ENCODE assay signal across 8 cellular contexts in genomic region chr2:65056990-65057375, GRCh38. TPM values are rescaled to one million over a fixed set of nuclear protein-coding genes. Genes with fewer than 3 reads are reported as not detected.
DNase-seq lines count a peak whose midpoint lies in the region; ATAC-seq and TF ChIP-seq lines count a peak whose summit lies in the region.

No MANE protein-coding gene starts in this region.

- peaks cover 46% of the 10 kb centered on the region for H4K20me1 ChIP-seq in BLaER1

- peak overlapping the region; percentile 92 for H3K27ac ChIP-seq in BLaER1
- H3K27ac ChIP-seq in colonic mucosa = peak overlapping the region; percentile 84

- H3K4me2 ChIP-seq in BLaER1 = peak overlapping the region; percentile 94

- intact Hi-C loops in colonic mucosa (cut with DNase I) = no loop called here

- H3K27me3 ChIP-seq in BLaER1 (no peaks in the 10 kb centered on the region), colonic mucosa (no peaks in the 10 kb centered on the region)

- H3K4me1 ChIP-seq in BLaER1 = peaks cover 85% of the 10 kb centered on the region
- peaks cover 6% of the 10 kb centered on the region for H3K4me1 ChIP-seq in colonic mucosa

- H3K27ac Mint-ChIP-seq in natural killer cell treated with Interleukin-12 subunit alpha and Interleukin-12 subunit beta and Interleukin-15 and Interleukin-18, amount 100 ng/mL, for 72 hours = peak overlapping the region; percentile 25 to 57

- no peak for ATAC-seq in natural killer cell treated with Interleukin-12 subunit alpha and Interleukin-12 subunit beta and Interleukin-15 and Interleukin-18, amount 100 ng/mL, for 72 hours
- no peak for ATAC-seq in HG03460 (IDR thresholded peaks at IDR 0.05; ENCODE audit: unreplicated experiment)
- no peak for ATAC-seq in GM18870 (IDR thresholded peaks at IDR 0.05; ENCODE audit: unreplicated experiment)

- H3K36me3 Mint-ChIP-seq in natural killer cell treated with Interleukin-12 subunit alpha and Interleukin-12 subunit beta and Interleukin-15 and Interleukin-18, amount 100 ng/mL, for 72 hours = no peaks in the 10 kb centered on the region

- H3K9me3 Mint-ChIP-seq in natural killer cell treated with Interleukin-12 subunit alpha and Interleukin-12 subunit beta and Interleukin-15 and Interleukin-18, amount 100 ng/mL, for 72 hours = no peaks in the 10 kb centered on the region

- no peak for TF ChIP-seq POLR2A in NB4 (IDR thresholded peaks at IDR 0.05; ENCODE audit: extremely low read depth, insufficient read length)

- peaks cover 30 to 40% of the 10 kb centered on the region in 2 donors for H3K4me1 Mint-ChIP-seq in natural killer cell treated with Interleukin-12 subunit alpha and Interleukin-12 subunit beta and Interleukin-15 and Interleukin-18, amount 100 ng/mL, for 72 hours (ENCODE audit: low read depth in 2 of 2)

- H3K4me3 ChIP-seq in BLaER1 = peak overlapping the region; percentile 91
- peak overlapping the region; percentile 63 for H3K4me3 ChIP-seq in NB4 (ENCODE audit: low read depth, low read length)
- peak overlapping the region; percentile 93 for H3K4me3 ChIP-seq in colonic mucosa

- peak overlapping the region; percentile 95 for H3K9ac ChIP-seq in BLaER1
- peak overlapping the region; percentile 83 to 92 for H3K9ac ChIP-seq in colonic mucosa (ENCODE audit: low read depth in 2 of 2, low read length in 2 of 2)

- DNase-seq in NB4 (ENCODE audit: low read depth) (no peak), colonic mucosa (no peak), COLO829 (ENCODE audit: low spot score) (no peak), UCSD-AML1 (lab: John Stamatoyannopoulos, UW; ENCODE audit: unreplicated experiment) (no peak)
- no peak for DNase-seq in natural killer cell treated with Interleukin-12 subunit alpha and Interleukin-12 subunit beta and Interleukin-15 and Interleukin-18, amount 100 ng/mL, for 72 hours (ENCODE audit: low spot score)

- peak overlapping the region; percentile 96 for H3K4me3 Mint-ChIP-seq in natural killer cell treated with Interleukin-12 subunit alpha and Interleukin-12 subunit beta and Interleukin-15 and Interleukin-18, amount 100 ng/mL, for 72 hours

- H3K36me3 ChIP-seq in BLaER1 (peaks cover 11% of the 10 kb centered on the region; the same call in 1 of the 2 replicates), colonic mucosa (no peaks in the 10 kb centered on the region)

- TF ChIP-seq CTCF in NB4 (IDR thresholded peaks at IDR 0.05; ENCODE audit: low read depth, low read length) (no peak), colonic mucosa (IDR thresholded peaks at IDR 0.05) (no peak)

- H3K27me3 Mint-ChIP-seq in natural killer cell treated with Interleukin-12 subunit alpha and Interleukin-12 subunit beta and Interleukin-15 and Interleukin-18, amount 100 ng/mL, for 72 hours = no peaks in the 10 kb centered on the region

- peaks cover 4% of the 10 kb centered on the region; the same call in 1 of the 2 replicates for H3K9me3 ChIP-seq in BLaER1
- no peaks in the 10 kb centered on the region for H3K9me3 ChIP-seq in colonic mucosa

RNA-seq across cellular contexts. Expression of gene CEP68, which starts 0.8 kb away (rescaled TPM):
- total RNA-seq in colonic mucosa = 1 to 10 TPM; 7.1 to 8.5 TPM
- 1 to 10 TPM; 2.0 to 2.3 TPM for total RNA-seq in natural killer cell treated with Interleukin-12 subunit alpha and Interleukin-12 subunit beta and Interleukin-15 and Interleukin-18, amount 100 ng/mL, for 72 hours
